Comparison of ENCODE assay signal across 35 cellular contexts in the genomic region with DNA sequence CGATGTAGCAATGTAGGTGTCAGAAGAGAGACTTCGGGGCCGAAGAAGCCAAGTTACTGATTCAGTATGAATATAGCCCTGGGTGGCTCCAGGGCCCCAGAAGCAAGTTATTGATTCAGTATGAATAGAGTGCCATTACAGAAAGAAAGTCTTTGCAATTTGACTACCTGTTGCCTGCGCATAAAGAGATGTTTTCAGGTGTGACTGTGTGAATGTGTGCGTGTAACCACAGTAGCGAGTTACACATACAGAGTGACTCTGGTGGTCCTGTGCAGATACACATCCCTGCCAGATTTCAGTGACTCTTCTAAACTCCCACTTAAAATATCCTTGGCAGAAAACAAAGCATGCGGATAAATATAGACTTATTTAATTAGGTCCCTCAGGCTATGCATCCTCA.
"Had no signal": no experiment of that assay in that cellular context is flagged by ENCODE, and none has a peak within 500 bp of the region (broad histone marks: within the 10 kb centered on the region; RNA-seq: fewer than 3 reads in every experiment).

No MANE protein-coding gene starts in this region.

- ATAC-seq: activated CD4-positive, CD25-positive, alpha-beta regulatory T cell treated with anti-CD3 and anti-CD28 coated beads, Interleukin-2, amount 50 U/mL, for 24 hours; activated CD8-positive, alpha-beta T cell treated with anti-CD3 and anti-CD28 coated beads for 36 hours; activated T-cell treated with anti-CD3 and anti-CD28 coated beads, Interleukin-2, amount 50 U/mL, for 4 hours; activated T-cell treated with anti-CD3 and anti-CD28 coated beads, Interleukin-2, amount 50 U/mL, for 72 hours; activated T-helper 17 cell treated with anti-CD3 and anti-CD28 coated beads, Interleukin-2, amount 50 U/mL, for 72 hours; body of pancreas; WTC11 had no signal

- H3K9me3 Mint-ChIP-seq: activated CD4-positive, alpha-beta memory T cell treated with anti-CD3 and anti-CD28 coated beads for 36 hours; activated CD4-positive, alpha-beta T cell treated with anti-CD3 and anti-CD28 coated beads, Interleukin-2, amount 10 ng/mL, durations not matched to agents 24 days and 14 days; activated CD8-positive, alpha-beta T cell treated with anti-CD3 and anti-CD28 coated beads for 36 hours; activated naive CD4-positive, alpha-beta T cell treated with anti-CD3 and anti-CD28 coated beads for 36 hours; activated naive CD4-positive, alpha-beta T cell treated with anti-CD3 and anti-CD28 coated beads, Interleukin-2, amount 50 U/mL, for 72 hours; activated naive CD8-positive, alpha-beta T cell treated with anti-CD3 and anti-CD28 coated beads for 36 hours; activated T-cell treated with anti-CD3 and anti-CD28 coated beads, Interleukin-2, amount 50 U/mL, for 4 hours; activated T-cell treated with anti-CD3 and anti-CD28 coated beads, Interleukin-2, amount 50 U/mL, for 72 hours; activated T-helper 1 cell treated with anti-CD3 and anti-CD28 coated beads, Interleukin-12 subunit alpha, Interleukin-12 subunit beta, Interleukin-2, Interleukin-4 antibody, amounts not matched to agents 30 ng/mL and 10 ng/mL and 1 ng/mL, durations not matched to agents 14 hours and 24 hours and 36 hours; activated T-helper 17 cell treated with anti-CD3 and anti-CD28 coated beads, Interleukin-2, amount 50 U/mL, for 72 hours; T-helper 1 cell treated with Interleukin-12 subunit alpha and Interleukin-12 subunit beta and Interleukin-4 antibody, amounts not matched to agents 30 μg/mL and 1 μg/mL, for 36 hours; T-helper 2 cell treated with Interferon-gamma antibody and Interleukin-4, amounts not matched to agents 5 μg/mL and 100 μg/mL, for 36 hours; WTC11 had no signal

- H3K27me3 ChIP-seq: adrenal gland, body of pancreas, brain microvascular endothelial cell, breast epithelium had no signal

- H3K4me3 ChIP-seq: adrenal gland, body of pancreas, breast epithelium had no signal

- H3K4me1 ChIP-seq: breast epithelium had no signal

- H3K27me3 Mint-ChIP-seq: activated CD8-positive, alpha-beta T cell treated with anti-CD3 and anti-CD28 coated beads for 36 hours; activated naive CD8-positive, alpha-beta T cell treated with anti-CD3 and anti-CD28 coated beads for 36 hours had no signal

- H3K36me3 Mint-ChIP-seq: activated CD4-positive, alpha-beta memory T cell treated with anti-CD3 and anti-CD28 coated beads for 36 hours; activated naive CD4-positive, alpha-beta T cell treated with anti-CD3 and anti-CD28 coated beads, Interleukin-2, amount 50 U/mL, for 72 hours; activated naive CD8-positive, alpha-beta T cell treated with anti-CD3 and anti-CD28 coated beads for 36 hours; WTC11 had no signal

- H3K4me3 Mint-ChIP-seq: activated CD4-positive, alpha-beta memory T cell treated with anti-CD3 and anti-CD28 coated beads for 36 hours; activated CD4-positive, alpha-beta T cell treated with anti-CD3 and anti-CD28 coated beads, Interleukin-2, amount 10 ng/mL, durations not matched to agents 24 days and 14 days; activated CD8-positive, alpha-beta T cell treated with anti-CD3 and anti-CD28 coated beads for 36 hours; activated naive CD4-positive, alpha-beta T cell treated with anti-CD3 and anti-CD28 coated beads for 36 hours; activated naive CD8-positive, alpha-beta T cell treated with anti-CD3 and anti-CD28 coated beads for 36 hours; activated T-cell treated with anti-CD3 and anti-CD28 coated beads, Interleukin-2, amount 50 U/mL, for 4 hours; activated T-cell treated with anti-CD3 and anti-CD28 coated beads, Interleukin-2, amount 50 U/mL, for 72 hours; activated T-helper 1 cell treated with anti-CD3 and anti-CD28 coated beads, Interleukin-12 subunit alpha, Interleukin-12 subunit beta, Interleukin-2, Interleukin-4 antibody, amounts not matched to agents 30 ng/mL and 10 ng/mL and 1 ng/mL, durations not matched to agents 14 hours and 24 hours and 36 hours; activated T-helper 17 cell treated with anti-CD3 and anti-CD28 coated beads, Interleukin-2, amount 50 U/mL, for 72 hours; T-helper 1 cell treated with Interleukin-12 subunit alpha and Interleukin-12 subunit beta and Interleukin-4 antibody, amounts not matched to agents 30 μg/mL and 1 μg/mL, for 36 hours; T-helper 2 cell treated with Interferon-gamma antibody and Interleukin-4, amounts not matched to agents 5 μg/mL and 100 μg/mL, for 36 hours; WTC11 had no signal

- H3K9me3 ChIP-seq: adrenal gland, body of pancreas, breast epithelium had no signal

- DNase-seq: activated CD4-positive, alpha-beta memory T cell treated with anti-CD3 and anti-CD28 coated beads for 36 hours; activated CD4-positive, alpha-beta T cell treated with anti-CD3 and anti-CD28 coated beads for 4 hours; activated CD4-positive, alpha-beta T cell treated with anti-CD3 and anti-CD28 coated beads, Interleukin-2, amount 10 ng/mL, durations not matched to agents 24 days and 14 days; activated CD4-positive, alpha-beta T cell treated with anti-CD3 and anti-CD28 coated beads, Interleukin-2, amount 50 U/mL, for 1 hour; activated CD4-positive, alpha-beta T cell treated with anti-CD3 and anti-CD28 coated beads, Interleukin-2, amount 50 U/mL, for 4 hours; activated CD4-positive, CD25-positive, alpha-beta regulatory T cell; activated CD8-positive, alpha-beta memory T cell treated with anti-CD3 and anti-CD28 coated beads, Interleukin-2, amount 50 U/mL, for 4 hours; activated CD8-positive, alpha-beta T cell treated with anti-CD3 and anti-CD28 coated beads for 36 hours; activated effector memory CD4-positive, alpha-beta T cell treated with anti-CD3 and anti-CD28 coated beads, Interleukin-2, amount 50 U/mL, for 16 hours; activated gamma-delta T cell treated with Interleukin-2 at 50 U/mL for 16 hours; activated naive CD4-positive, alpha-beta T cell; activated naive CD4-positive, alpha-beta T cell treated with anti-CD3 and anti-CD28 coated beads for 36 hours; activated naive CD4-positive, alpha-beta T cell treated with anti-CD3 and anti-CD28 coated beads, Interleukin-2, amount 50 U/mL, for 16 hours; activated naive CD8-positive, alpha-beta T cell treated with anti-CD3 and anti-CD28 coated beads for 36 hours; activated T-cell treated with anti-CD3 and anti-CD28 coated beads for 4 hours; activated T-cell treated with anti-CD3 and anti-CD28 coated beads, Interleukin-2, amount 50 U/mL, for 1 hour; activated T-cell treated with anti-CD3 and anti-CD28 coated beads, Interleukin-2, amount 50 U/mL, for 4 hours; activated T-cell treated with anti-CD3 and anti-CD28 coated beads, Interleukin-2, amount 50 U/mL, for 72 hours; amniotic stem cell; body of pancreas; brain microvascular endothelial cell; central memory CD4-positive, alpha-beta T cell; T-helper 1 cell; T-helper 2 cell; T-helper 9 cell; WERI-Rb-1 had no signal

- H3K36me3 ChIP-seq: breast epithelium had no signal

- H3K27ac Mint-ChIP-seq: activated CD4-positive, alpha-beta memory T cell treated with anti-CD3 and anti-CD28 coated beads for 36 hours; activated CD4-positive, alpha-beta T cell treated with anti-CD3 and anti-CD28 coated beads, Interleukin-2, amount 10 ng/mL, durations not matched to agents 24 days and 14 days; activated CD8-positive, alpha-beta T cell treated with anti-CD3 and anti-CD28 coated beads for 36 hours; activated naive CD4-positive, alpha-beta T cell treated with anti-CD3 and anti-CD28 coated beads for 36 hours; activated naive CD4-positive, alpha-beta T cell treated with anti-CD3 and anti-CD28 coated beads, Interleukin-2, amount 50 U/mL, for 72 hours; activated naive CD8-positive, alpha-beta T cell treated with anti-CD3 and anti-CD28 coated beads for 36 hours; activated T-cell treated with anti-CD3 and anti-CD28 coated beads, Interleukin-2, amount 50 U/mL, for 72 hours; activated T-helper 1 cell treated with anti-CD3 and anti-CD28 coated beads, Interleukin-12 subunit alpha, Interleukin-12 subunit beta, Interleukin-2, Interleukin-4 antibody, amounts not matched to agents 30 ng/mL and 10 ng/mL and 1 ng/mL, durations not matched to agents 14 hours and 24 hours and 36 hours; activated T-helper 17 cell treated with anti-CD3 and anti-CD28 coated beads, Interleukin-2, amount 50 U/mL, for 72 hours; T-helper 1 cell treated with Interleukin-12 subunit alpha and Interleukin-12 subunit beta and Interleukin-4 antibody, amounts not matched to agents 30 μg/mL and 1 μg/mL, for 36 hours; T-helper 2 cell treated with Interferon-gamma antibody and Interleukin-4, amounts not matched to agents 5 μg/mL and 100 μg/mL, for 36 hours; WTC11 had no signal

- H3K27ac ChIP-seq: adrenal gland, body of pancreas, brain microvascular endothelial cell, breast epithelium, WERI-Rb-1 had no signal

- H3K4me1 Mint-ChIP-seq: activated T-helper 17 cell treated with anti-CD3 and anti-CD28 coated beads, Interleukin-2, amount 50 U/mL, for 72 hours had no signal
